Comparison of ENCODE assay signal across 1 cellular context in the genomic region with DNA sequence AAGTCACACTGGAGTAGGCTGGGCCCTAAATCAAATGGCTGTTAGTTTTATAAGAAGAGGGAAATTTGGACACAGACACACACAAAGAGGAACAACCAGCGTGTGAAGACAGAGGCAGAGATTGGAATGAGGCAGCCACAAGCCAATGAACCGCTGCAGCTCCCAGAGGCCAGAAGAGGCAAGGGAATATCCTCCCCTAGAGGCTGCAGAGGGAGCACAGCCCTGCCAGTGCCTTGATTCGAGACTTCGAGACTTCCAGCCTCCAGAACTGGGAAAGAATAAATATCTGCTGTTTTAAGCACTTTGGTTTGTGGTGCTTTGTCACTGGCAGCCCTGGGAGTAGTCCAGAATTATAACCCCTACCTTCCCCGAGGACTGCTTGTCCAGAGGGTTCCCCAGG.
TF ChIP-seq lines count a peak whose summit lies in the region.

No MANE protein-coding gene starts in this region.

TF ChIP-seq in K562, 482 proteins besides CTCF, POLR2A, EP300 and RAD21 (continued from another document):
- TF ChIP-seq, protein P1, sequence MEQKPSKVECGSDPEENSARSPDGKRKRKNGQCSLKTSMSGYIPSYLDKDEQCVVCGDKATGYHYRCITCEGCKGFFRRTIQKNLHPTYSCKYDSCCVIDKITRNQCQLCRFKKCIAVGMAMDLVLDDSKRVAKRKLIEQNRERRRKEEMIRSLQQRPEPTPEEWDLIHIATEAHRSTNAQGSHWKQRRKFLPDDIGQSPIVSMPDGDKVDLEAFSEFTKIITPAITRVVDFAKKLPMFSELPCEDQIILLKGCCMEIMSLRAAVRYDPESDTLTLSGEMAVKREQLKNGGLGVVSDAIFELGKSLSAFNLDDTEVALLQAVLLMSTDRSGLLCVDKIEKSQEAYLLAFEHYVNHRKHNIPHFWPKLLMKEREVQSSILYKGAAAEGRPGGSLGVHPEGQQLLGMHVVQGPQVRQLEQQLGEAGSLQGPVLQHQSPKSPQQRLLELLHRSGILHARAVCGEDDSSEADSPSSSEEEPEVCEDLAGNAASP (IDR thresholded peaks at IDR 0.05): no peak
- TF ChIP-seq, protein P2, sequence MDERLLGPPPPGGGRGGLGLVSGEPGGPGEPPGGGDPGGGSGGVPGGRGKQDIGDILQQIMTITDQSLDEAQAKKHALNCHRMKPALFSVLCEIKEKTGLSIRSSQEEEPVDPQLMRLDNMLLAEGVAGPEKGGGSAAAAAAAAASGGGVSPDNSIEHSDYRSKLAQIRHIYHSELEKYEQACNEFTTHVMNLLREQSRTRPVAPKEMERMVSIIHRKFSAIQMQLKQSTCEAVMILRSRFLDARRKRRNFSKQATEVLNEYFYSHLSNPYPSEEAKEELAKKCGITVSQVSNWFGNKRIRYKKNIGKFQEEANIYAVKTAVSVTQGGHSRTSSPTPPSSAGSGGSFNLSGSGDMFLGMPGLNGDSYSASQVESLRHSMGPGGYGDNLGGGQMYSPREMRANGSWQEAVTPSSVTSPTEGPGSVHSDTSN (CRISPR knock-in tag; IDR thresholded peaks at IDR 0.05; ENCODE audit: low read depth): no peak
- TF ChIP-seq, protein P2 (tag; conservative IDR thresholded peaks at IDR 0.05; ENCODE audit: low read depth): no peak
- TF ChIP-seq ZNF347 (CRISPR knock-in tag; IDR thresholded peaks at IDR 0.05; ENCODE audit: low read depth): no peak
- TF ChIP-seq, protein P3, sequence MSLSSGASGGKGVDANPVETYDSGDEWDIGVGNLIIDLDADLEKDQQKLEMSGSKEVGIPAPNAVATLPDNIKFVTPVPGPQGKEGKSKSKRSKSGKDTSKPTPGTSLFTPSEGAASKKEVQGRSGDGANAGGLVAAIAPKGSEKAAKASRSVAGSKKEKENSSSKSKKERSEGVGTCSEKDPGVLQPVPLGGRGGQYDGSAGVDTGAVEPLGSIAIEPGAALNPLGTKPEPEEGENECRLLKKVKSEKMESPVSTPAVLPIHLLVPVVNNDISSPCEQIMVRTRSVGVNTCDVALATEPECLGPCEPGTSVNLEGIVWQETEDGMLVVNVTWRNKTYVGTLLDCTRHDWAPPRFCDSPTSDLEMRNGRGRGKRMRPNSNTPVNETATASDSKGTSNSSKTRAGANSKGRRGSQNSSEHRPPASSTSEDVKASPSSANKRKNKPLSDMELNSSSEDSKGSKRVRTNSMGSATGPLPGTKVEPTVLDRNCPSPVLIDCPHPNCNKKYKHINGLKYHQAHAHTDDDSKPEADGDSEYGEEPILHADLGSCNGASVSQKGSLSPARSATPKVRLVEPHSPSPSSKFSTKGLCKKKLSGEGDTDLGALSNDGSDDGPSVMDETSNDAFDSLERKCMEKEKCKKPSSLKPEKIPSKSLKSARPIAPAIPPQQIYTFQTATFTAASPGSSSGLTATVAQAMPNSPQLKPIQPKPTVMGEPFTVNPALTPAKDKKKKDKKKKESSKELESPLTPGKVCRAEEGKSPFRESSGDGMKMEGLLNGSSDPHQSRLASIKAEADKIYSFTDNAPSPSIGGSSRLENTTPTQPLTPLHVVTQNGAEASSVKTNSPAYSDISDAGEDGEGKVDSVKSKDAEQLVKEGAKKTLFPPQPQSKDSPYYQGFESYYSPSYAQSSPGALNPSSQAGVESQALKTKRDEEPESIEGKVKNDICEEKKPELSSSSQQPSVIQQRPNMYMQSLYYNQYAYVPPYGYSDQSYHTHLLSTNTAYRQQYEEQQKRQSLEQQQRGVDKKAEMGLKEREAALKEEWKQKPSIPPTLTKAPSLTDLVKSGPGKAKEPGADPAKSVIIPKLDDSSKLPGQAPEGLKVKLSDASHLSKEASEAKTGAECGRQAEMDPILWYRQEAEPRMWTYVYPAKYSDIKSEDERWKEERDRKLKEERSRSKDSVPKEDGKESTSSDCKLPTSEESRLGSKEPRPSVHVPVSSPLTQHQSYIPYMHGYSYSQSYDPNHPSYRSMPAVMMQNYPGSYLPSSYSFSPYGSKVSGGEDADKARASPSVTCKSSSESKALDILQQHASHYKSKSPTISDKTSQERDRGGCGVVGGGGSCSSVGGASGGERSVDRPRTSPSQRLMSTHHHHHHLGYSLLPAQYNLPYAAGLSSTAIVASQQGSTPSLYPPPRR (CRISPR knock-in tag; IDR thresholded peaks at IDR 0.05; ENCODE audit: borderline replicate concordance): no peak
- TF ChIP-seq ZBED1 (IDR thresholded peaks at IDR 0.05): no peak
- TF ChIP-seq ZC3H11A (IDR thresholded peaks at IDR 0.05; ENCODE audit: low read depth, low read length): no peak
- TF ChIP-seq, protein P4, sequence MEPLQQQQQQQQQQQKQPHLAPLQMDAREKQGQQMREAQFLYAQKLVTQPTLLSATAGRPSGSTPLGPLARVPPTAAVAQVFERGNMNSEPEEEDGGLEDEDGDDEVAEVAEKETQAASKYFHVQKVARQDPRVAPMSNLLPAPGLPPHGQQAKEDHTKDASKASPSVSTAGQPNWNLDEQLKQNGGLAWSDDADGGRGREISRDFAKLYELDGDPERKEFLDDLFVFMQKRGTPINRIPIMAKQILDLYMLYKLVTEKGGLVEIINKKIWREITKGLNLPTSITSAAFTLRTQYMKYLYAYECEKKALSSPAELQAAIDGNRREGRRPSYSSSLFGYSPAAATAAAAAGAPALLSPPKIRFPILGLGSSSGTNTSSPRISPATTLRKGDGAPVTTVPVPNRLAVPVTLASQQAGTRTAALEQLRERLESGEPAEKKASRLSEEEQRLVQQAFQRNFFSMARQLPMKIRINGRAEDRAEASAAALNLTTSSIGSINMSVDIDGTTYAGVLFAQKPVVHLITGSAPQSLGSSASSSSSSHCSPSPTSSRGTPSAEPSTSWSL (CRISPR knock-in tag; IDR thresholded peaks at IDR 0.05; ENCODE audit: borderline replicate concordance): no peak
- no peak for TF ChIP-seq MEF2A (IDR thresholded peaks at IDR 0.05; ENCODE audit: control insufficient read depth, low read depth, low read length)
- no peak for TF ChIP-seq STAT5B (CRISPR knock-in tag; IDR thresholded peaks at IDR 0.05)
- no peak for TF ChIP-seq TAL1 (IDR thresholded peaks at IDR 0.05)
- no peak for TF ChIP-seq ZNF311 (CRISPR knock-in tag; IDR thresholded peaks at IDR 0.05)
- TF ChIP-seq ZNF3 (CRISPR knock-in tag; IDR thresholded peaks at IDR 0.05): no peak
- TF ChIP-seq PTTG1 (tag; IDR thresholded peaks at IDR 0.05; ENCODE audit: low read depth): no peak
- no peak for TF ChIP-seq MAFG (tag; conservative IDR thresholded peaks at IDR 0.05)
- TF ChIP-seq TAF15 (IDR thresholded peaks at IDR 0.05; ENCODE audit: low read depth, low read length): no peak
- no peak for TF ChIP-seq GTF2F1 (IDR thresholded peaks at IDR 0.05; ENCODE audit: low read depth, low read length)
- TF ChIP-seq FOXM1 (IDR thresholded peaks at IDR 0.05; ENCODE audit: low read depth): no peak
- TF ChIP-seq FOXM1 (CRISPR knock-in tag; IDR thresholded peaks at IDR 0.05; ENCODE audit: low read depth): no peak
- TF ChIP-seq, protein P5, sequence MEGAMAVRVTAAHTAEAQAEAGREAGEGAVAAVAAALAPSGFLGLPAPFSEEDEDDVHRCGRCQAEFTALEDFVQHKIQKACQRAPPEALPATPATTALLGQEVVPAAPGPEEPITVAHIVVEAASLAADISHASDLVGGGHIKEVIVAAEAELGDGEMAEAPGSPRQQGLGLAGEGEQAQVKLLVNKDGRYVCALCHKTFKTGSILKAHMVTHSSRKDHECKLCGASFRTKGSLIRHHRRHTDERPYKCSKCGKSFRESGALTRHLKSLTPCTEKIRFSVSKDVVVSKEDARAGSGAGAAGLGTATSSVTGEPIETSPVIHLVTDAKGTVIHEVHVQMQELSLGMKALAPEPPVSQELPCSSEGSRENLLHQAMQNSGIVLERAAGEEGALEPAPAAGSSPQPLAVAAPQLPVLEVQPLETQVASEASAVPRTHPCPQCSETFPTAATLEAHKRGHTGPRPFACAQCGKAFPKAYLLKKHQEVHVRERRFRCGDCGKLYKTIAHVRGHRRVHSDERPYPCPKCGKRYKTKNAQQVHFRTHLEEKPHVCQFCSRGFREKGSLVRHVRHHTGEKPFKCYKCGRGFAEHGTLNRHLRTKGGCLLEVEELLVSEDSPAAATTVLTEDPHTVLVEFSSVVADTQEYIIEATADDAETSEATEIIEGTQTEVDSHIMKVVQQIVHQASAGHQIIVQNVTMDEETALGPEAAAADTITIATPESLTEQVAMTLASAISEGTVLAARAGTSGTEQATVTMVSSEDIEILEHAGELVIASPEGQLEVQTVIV (CRISPR knock-in tag; IDR thresholded peaks at IDR 0.05; ENCODE audit: borderline replicate concordance): no peak
- no peak for TF ChIP-seq MTA2 (IDR thresholded peaks at IDR 0.05; ENCODE audit: low read depth)
